In genomic region chr19:41570639-41571112, GRCh38 we compare ENCODE assay signal across 8 cellular contexts. TPM values are rescaled to one million over a fixed set of nuclear protein-coding genes. Genes with fewer than 3 reads are reported as not detected.
DNase-seq lines count a peak whose midpoint lies in the region; ATAC-seq, FAIRE-seq and TF ChIP-seq lines count a peak whose summit lies in the region.

No MANE protein-coding gene starts in this region.

- H3K4me3 ChIP-seq in AG04450 (ENCODE audit: low read depth, low read length) (no peak overlapping the region), bronchial epithelial cell (ENCODE audit: low read depth, low read length) (no peak overlapping the region)

- H3K4me3 Mint-ChIP-seq in WTC11: no peak overlapping the region

- POLR2A ChIA-PET in AG04450 (lab: Yijun Ruan, JAX) (no interaction called here), WTC11 (lab: Charles Lee) (interaction anchor here (0.6 kb wide), 1 partner anchor 1706 kb away, joined by 4 read pairs; no protein-coding TSS in a partner anchor)

- H3K36me3 ChIP-seq in bronchial epithelial cell (ENCODE audit: control insufficient read depth, insufficient read depth, low read length): no peaks in the 10 kb centered on the region

- no peaks in the 10 kb centered on the region for H3K9me3 ChIP-seq in AG04450 (ENCODE audit: control insufficient read depth, insufficient read depth, low read length)

- H3K4me1 Mint-ChIP-seq in WTC11: peaks cover 3% of the 10 kb centered on the region

- TF ChIP-seq CTCF in AG04450 (IDR thresholded peaks at IDR 0.05; ENCODE audit: low read depth, low read length) (peak; percentile 88), WTC11 (IDR thresholded peaks at IDR 0.05) (peak; percentile 87), bronchial epithelial cell (IDR thresholded peaks at IDR 0.05; ENCODE audit: insufficient read depth, low read length, severe bottlenecking) (peak; percentile 92)

- H3K9me3 Mint-ChIP-seq in WTC11: no peaks in the 10 kb centered on the region

- ATAC-seq in GM19467 (IDR thresholded peaks at IDR 0.05; ENCODE audit: unreplicated experiment) (peak; percentile 75), WTC11 (peak; percentile 97), GM21786 (IDR thresholded peaks at IDR 0.05; ENCODE audit: unreplicated experiment) (no peak)

- FAIRE-seq in bronchial epithelial cell (lab: Jason Lieb, UNC): peak; percentile 73

- DNase-seq in AG04450 (ENCODE audit: low read depth, low spot score) (peak; percentile 10), NCI-H2171 (lab: John Stamatoyannopoulos, UW) (peak; percentile 69), WTC11 (ENCODE audit: low spot score) (peak; percentile 87), bronchial epithelial cell (ENCODE audit: low read depth) (peak; percentile 47), kidney tubule cell (ENCODE audit: low spot score) (peak; percentile 72)
- peak; percentile 81 to 88 for DNase-seq in stimulated activated CD4-positive, alpha-beta T cell treated with anti-CD3 and anti-CD28 coated beads, Interleukin-2, amount 100 ng/mL, for 48 hours

- peaks cover 87% of the 10 kb centered on the region for H3K27me3 Mint-ChIP-seq in WTC11 (ENCODE audit: low read depth)

- H3K36me3 Mint-ChIP-seq in WTC11: no peaks in the 10 kb centered on the region

- no peak overlapping the region for H3K27ac Mint-ChIP-seq in WTC11

- H3K27me3 ChIP-seq in AG04450 (ENCODE audit: control insufficient read depth, insufficient read depth, low read length): peaks cover 17% of the 10 kb centered on the region
- H3K27me3 ChIP-seq in bronchial epithelial cell (ENCODE audit: control insufficient read depth, insufficient read depth, low read length): peaks cover 6% of the 10 kb centered on the region

- CTCF ChIA-PET in AG04450 (lab: Charles Lee) (interaction anchor here (0.5 to 4.5 kb wide), 12 partner anchors 10 to 617 kb away, joined by 3 to 75 read pairs (median 4); no protein-coding TSS in a partner anchor), WTC11 (lab: Charles Lee) (interaction anchor here (0.6 to 10.4 kb wide), 35 partner anchors 9 to 464 kb away, joined by 3 to 310 read pairs (median 7); partner anchors contain the start of genes B3GNT8, B9D2, DMAC2 and ERICH4)

- H3K27ac ChIP-seq in AG04450 (ENCODE audit: low read depth, low read length): no peak overlapping the region

TF ChIP-seq in WTC11, 78 proteins besides CTCF, POLR2A, EP300 and RAD21:
- TF ChIP-seq AFF4 (CRISPR knock-in tag; IDR thresholded peaks at IDR 0.05; ENCODE audit: borderline replicate concordance): no peak
TF ChIP-seq in WTC11: peak in this region for 0.

RNA-seq across cellular contexts. Expression of gene CEACAM21, which starts 5.3 kb away (rescaled TPM):
- not detected in 2 replicates for polyA plus RNA-seq in AG04450 (2011; rRNA removed)
- not detected in 2 replicates for polyA minus RNA-seq in AG04450 (2011; rRNA and poly(A)+ RNA removed)
- total RNA-seq in WTC11 (2021): 0.35 to 0.55 TPM in 2 of 3 replicates, not detected in the other
- not detected in 2 replicates for total RNA-seq in bronchial epithelial cell

RNA-seq across cellular contexts. Expression of gene CEACAM4, which starts 56.2 kb away (rescaled TPM):
- not detected in 2 replicates for polyA plus RNA-seq in AG04450 (2011; rRNA removed)
- polyA minus RNA-seq in AG04450 (2011; rRNA and poly(A)+ RNA removed): not detected in 2 replicates
- not detected in 3 replicates for total RNA-seq in WTC11 (2021)
- not detected in 2 replicates for total RNA-seq in bronchial epithelial cell

Comparison
In these comparisons a context has a peak if more than half of its experiments do, and no peak if none do; other contexts are left out.
1. DNase-seq: peak in every context shown above with its lines; median percentile 87 in WTC11; 84 in stimulated activated CD4-positive, alpha-beta T cell treated with anti-CD3 and anti-CD28 coated beads, Interleukin-2, amount 100 ng/mL, for 48 hours; 72 in kidney tubule cell; 69 in NCI-H2171; 47 in bronchial epithelial cell; 10 in AG04450.